12 cellular contexts compared by ENCODE assay signal in the genomic region with DNA sequence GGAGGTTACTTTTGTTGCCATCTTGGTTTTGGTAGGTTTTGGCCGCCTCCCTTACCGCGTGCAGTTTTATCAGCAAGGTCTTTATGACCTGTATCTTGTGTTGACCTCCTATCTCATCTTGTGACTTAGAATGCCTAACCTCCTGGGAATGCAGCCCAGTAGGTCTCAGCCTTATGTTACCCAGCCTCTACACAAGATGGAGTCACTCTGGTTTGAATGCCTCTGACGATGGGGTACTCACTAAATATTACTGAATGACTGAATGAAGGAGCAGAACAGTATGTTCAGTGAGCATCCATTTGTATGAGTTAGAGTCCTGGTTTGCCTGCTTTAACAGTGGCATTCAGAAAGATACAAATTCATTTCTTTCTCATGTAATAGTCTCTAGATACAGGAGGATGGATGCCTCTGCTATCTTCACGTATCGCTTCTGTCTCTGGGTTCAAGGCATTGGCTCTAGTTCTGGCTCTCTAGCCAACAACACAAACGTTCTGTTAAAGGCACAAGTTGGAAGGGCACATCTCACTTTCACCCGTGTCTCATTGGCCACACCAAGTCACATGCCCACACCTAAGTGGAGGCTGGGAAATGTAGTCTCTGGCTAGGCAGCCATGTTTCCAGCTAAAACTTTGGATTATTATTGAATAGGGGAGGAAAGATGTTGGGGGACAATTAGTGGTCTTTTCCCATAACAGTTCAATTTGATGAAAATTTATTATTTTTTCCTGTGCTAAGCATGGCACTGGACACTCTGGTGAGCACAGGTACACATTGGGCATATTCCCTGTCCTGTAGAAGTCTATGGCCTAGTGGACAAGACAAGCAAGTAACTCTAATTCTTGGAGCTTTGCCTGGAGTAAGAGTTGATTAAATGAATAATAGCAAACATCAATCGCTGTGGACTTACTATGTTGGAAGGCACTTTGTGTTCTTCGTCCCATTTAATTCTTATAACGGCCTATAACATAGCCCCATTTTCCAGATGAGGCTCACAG.
DNase-seq lines count a peak whose midpoint lies in the region; ATAC-seq and TF ChIP-seq lines count a peak whose summit lies in the region.
"Had no signal": no experiment of that assay in that cellular context is flagged by ENCODE, and none has a peak within 500 bp of the region (broad histone marks: within the 10 kb centered on the region; RNA-seq: fewer than 3 reads in every experiment).

No MANE protein-coding gene starts in this region.

- H3K4me1 ChIP-seq in Loucy (ENCODE audit: insufficient read depth, low read length, poor library complexity, severe bottlenecking): no peaks in the 10 kb centered on the region
- H3K4me1 ChIP-seq: adrenal gland had no signal

- H2AFZ ChIP-seq in Loucy (ENCODE audit: low read length): peak overlapping the region; percentile 76; the same call in 1 of the 2 replicates

- no peaks in the 10 kb centered on the region for H3K9me3 ChIP-seq in Loucy (ENCODE audit: insufficient read depth, low read depth, low read length)
- H3K9me3 ChIP-seq: adrenal gland had no signal

- no peaks in the 10 kb centered on the region for H3K36me3 ChIP-seq in Loucy (ENCODE audit: insufficient read depth, low read length)
- H3K36me3 ChIP-seq: adrenal gland had no signal

- in situ Hi-C loops in T47D (cut with HindIII; ENCODE audit: low pct_unique_long_range_greater_than_20kb, low sequenced_read_pairs): no loop called here
- in situ Hi-C loops in G401 (cut with HindIII; ENCODE audit: low sequenced_read_pairs): no loop called here

- no peaks in the 10 kb centered on the region for H3K27me3 ChIP-seq in Loucy (ENCODE audit: insufficient read depth, low read length, poor library complexity, severe bottlenecking)

- no peak overlapping the region for H3K4me3 ChIP-seq in Loucy (ENCODE audit: low read length, poor library complexity, severe bottlenecking)
- H3K4me3 ChIP-seq: adrenal gland had no signal

- H3K79me2 ChIP-seq in Loucy (ENCODE audit: insufficient read depth, low read length): no peaks in the 10 kb centered on the region

- no peak overlapping the region for H3K4me2 ChIP-seq in Loucy (ENCODE audit: low read depth, low read length, poor library complexity, severe bottlenecking)

- no peaks in the 10 kb centered on the region for H3K9me2 ChIP-seq in Loucy (replicated peaks; ENCODE audit: low read depth, low read length)

- H3F3A ChIP-seq in Loucy (ENCODE audit: low read depth): no peaks in the 10 kb centered on the region

- TF ChIP-seq CTCF in Loucy (conservative IDR thresholded peaks at IDR 0.05; ENCODE audit: low read length): no peak

- peak; percentile 34 for DNase-seq in ELF-1 (ENCODE audit: low read depth, low spot score)
- DNase-seq in T47D (ENCODE audit: low read depth in 1 of 2, low spot score in 1 of 2): peak; percentile 70 to 77
- DNase-seq in middle frontal gyrus (ENCODE audit: extremely low spot score, low spot score): peak; percentile 5
- no peak for DNase-seq in G401 (ENCODE audit: low spot score)
- DNase-seq: right cardiac atrium; stimulated activated naive CD8-positive, alpha-beta T cell treated with anti-CD3 and anti-CD28 coated beads, Interleukin-15, amount 100 ng/mL, for 72 hours; T-helper 9 cell had no signal

- no peak overlapping the region for H3K9ac ChIP-seq in Loucy (ENCODE audit: low read depth, low read length, poor library complexity, severe bottlenecking)

- ATAC-seq in HG03439 (IDR thresholded peaks at IDR 0.05; ENCODE audit: unreplicated experiment) (no peak), GM19395 (IDR thresholded peaks at IDR 0.05; ENCODE audit: unreplicated experiment) (no peak), GM19023 (IDR thresholded peaks at IDR 0.05; ENCODE audit: unreplicated experiment) (no peak)
- ATAC-seq: right cardiac atrium; stimulated activated naive CD8-positive, alpha-beta T cell treated with anti-CD3 and anti-CD28 coated beads, Interleukin-15, amount 100 ng/mL, for 72 hours had no signal

- H4K20me1 ChIP-seq in Loucy (ENCODE audit: insufficient read depth, low read length, poor library complexity, severe bottlenecking): no peaks in the 10 kb centered on the region
